In the genomic region with DNA sequence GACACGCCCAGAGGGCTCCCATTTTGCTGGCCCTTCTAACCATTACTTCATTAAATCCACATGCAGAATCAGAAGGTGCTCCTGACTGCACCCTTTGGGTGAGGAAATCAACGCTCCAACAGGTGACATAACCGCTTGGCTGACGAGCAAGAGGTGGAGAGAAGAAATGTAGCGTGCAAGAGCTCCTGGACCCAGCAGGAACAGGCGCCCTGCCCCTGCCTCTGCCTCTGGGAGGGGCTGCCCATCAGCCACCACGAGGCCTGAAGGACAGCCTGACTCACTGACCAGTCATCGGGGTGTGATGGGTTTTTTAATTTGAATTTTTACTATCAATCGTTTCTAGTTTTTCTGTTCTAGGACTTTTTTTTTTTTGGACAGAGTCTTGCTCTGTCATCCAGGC, we compare ENCODE assay signal across 1 cellular context.
TF ChIP-seq lines count a peak whose summit lies in the region.

No MANE protein-coding gene starts in this region.

TF ChIP-seq in IMR-90, 13 proteins besides CTCF, POLR2A, EP300 and RAD21 (continued from another document):
- TF ChIP-seq, protein P1, sequence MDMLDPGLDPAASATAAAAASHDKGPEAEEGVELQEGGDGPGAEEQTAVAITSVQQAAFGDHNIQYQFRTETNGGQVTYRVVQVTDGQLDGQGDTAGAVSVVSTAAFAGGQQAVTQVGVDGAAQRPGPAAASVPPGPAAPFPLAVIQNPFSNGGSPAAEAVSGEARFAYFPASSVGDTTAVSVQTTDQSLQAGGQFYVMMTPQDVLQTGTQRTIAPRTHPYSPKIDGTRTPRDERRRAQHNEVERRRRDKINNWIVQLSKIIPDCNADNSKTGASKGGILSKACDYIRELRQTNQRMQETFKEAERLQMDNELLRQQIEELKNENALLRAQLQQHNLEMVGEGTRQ (IDR thresholded peaks at IDR 0.05; ENCODE audit: low read depth, low read length) = no peak
- TF ChIP-seq NFE2L2 (IDR thresholded peaks at IDR 0.05; ENCODE audit: low read depth, low read length) (no peak), MAFK (IDR thresholded peaks at IDR 0.05; ENCODE audit: low read depth, low read length) (no peak), RFX5 (IDR thresholded peaks at IDR 0.05; ENCODE audit: low read depth, low read length) (no peak), CHD1 (IDR thresholded peaks at IDR 0.05; ENCODE audit: low read depth, low read length) (no peak), BHLHE40 (IDR thresholded peaks at IDR 0.05; ENCODE audit: low read depth, low read length) (no peak), FOS (IDR thresholded peaks at IDR 0.05; ENCODE audit: low read depth, low read length) (no peak), MXI1 (IDR thresholded peaks at IDR 0.05; ENCODE audit: borderline replicate concordance, low read depth, low read length) (no peak)
- TF ChIP-seq, protein P2, sequence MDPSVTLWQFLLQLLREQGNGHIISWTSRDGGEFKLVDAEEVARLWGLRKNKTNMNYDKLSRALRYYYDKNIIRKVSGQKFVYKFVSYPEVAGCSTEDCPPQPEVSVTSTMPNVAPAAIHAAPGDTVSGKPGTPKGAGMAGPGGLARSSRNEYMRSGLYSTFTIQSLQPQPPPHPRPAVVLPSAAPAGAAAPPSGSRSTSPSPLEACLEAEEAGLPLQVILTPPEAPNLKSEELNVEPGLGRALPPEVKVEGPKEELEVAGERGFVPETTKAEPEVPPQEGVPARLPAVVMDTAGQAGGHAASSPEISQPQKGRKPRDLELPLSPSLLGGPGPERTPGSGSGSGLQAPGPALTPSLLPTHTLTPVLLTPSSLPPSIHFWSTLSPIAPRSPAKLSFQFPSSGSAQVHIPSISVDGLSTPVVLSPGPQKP (IDR thresholded peaks at IDR 0.05; ENCODE audit: borderline replicate concordance, low read depth, low read length) = no peak
